ENCODE assay signal across 8 cellular contexts in genomic region chr10:79068562-79069324, GRCh38.
DNase-seq lines count a peak whose midpoint lies in the region; ATAC-seq and TF ChIP-seq lines count a peak whose summit lies in the region.

Gene ZMIZ1, plus strand, starts transcription at chr10:79068966. Its CDS starts 132,667 bp downstream, at chr10:79201633.

- peak; percentile 68 for ATAC-seq in GM18909 (IDR thresholded peaks at IDR 0.05; ENCODE audit: poor library complexity, unreplicated experiment)
- peak; percentile 73 for ATAC-seq in HG03175 (IDR thresholded peaks at IDR 0.05; ENCODE audit: unreplicated experiment)

- TF ChIP-seq CTCF in choroid plexus epithelial cell (conservative IDR thresholded peaks at IDR 0.05; ENCODE audit: low read depth, low read length): peak; percentile 16

- DNase-seq in AG08396 (ENCODE audit: low spot score) (peak; percentile 95), NCI-H2227 treated with DMSO at 0.1 percent for 48 hours (lab: John Stamatoyannopoulos, UW) (peak; percentile 76), choroid plexus epithelial cell (ENCODE audit: low read depth) (peak; percentile 94), kidney glomerular epithelial cell (lab: John Stamatoyannopoulos, UW) (peak; percentile 92)
- DNase-seq in activated CD4-positive, alpha-beta T cell treated with anti-CD3 and anti-CD28 coated beads for 24 hours (ENCODE audit: low read depth in 2 of 2): peak; percentile 67 to 73
- peak; percentile 53 to 62 for DNase-seq in stimulated activated CD4-positive, alpha-beta T cell treated with anti-CD3 and anti-CD28 coated beads, Interleukin-1b, Interleukin-23, amount 100 ng/mL, for 1 hour (ENCODE audit: low read depth in 2 of 2)

- peak within 1 kb of the TSS; percentile 91 for H3K4me3 ChIP-seq in choroid plexus epithelial cell (ENCODE audit: low read depth, low read length)

Comparison
In these comparisons a context has a peak if more than half of its experiments do, and no peak if none do; other contexts are left out.
1. Peak in every context shown above with its lines: DNase-seq, ATAC-seq and H3K4me3 ChIP-seq.